17 cellular contexts compared by ENCODE assay signal in genomic region chr7:53642361-53642760, GRCh38.
"Had no signal": no experiment of that assay in that cellular context is flagged by ENCODE, and none has a peak within 500 bp of the region (broad histone marks: within the 10 kb centered on the region; RNA-seq: fewer than 3 reads in every experiment).

No MANE protein-coding gene starts in this region.

- H3K27me3 Mint-ChIP-seq: activated naive CD8-positive, alpha-beta T cell treated with anti-CD3 and anti-CD28 coated beads, Interleukin-2, amount 10 ng/mL, durations not matched to agents 7 days and 5 days; stimulated activated memory B cell treated with anti-CD40 and anti-IgM and Interleukin-4, amounts not matched to agents 10 μg/mL and 1 μg/mL and 100 μg/mL, for 72 hours had no signal

- H3K79me2 ChIP-seq: parathyroid adenoma had no signal

- ATAC-seq: heart right ventricle; left ventricle myocardium superior; stimulated activated memory B cell treated with anti-CD40 and anti-IgM and Interleukin-4, amounts not matched to agents 10 μg/mL and 1 μg/mL and 100 μg/mL, for 72 hours had no signal

- H3K4me3 ChIP-seq: dorsolateral prefrontal cortex, heart right ventricle, thyroid gland, uterus had no signal

- FAIRE-seq: frontal cortex, keratinocyte had no signal

- H2AFZ ChIP-seq: parathyroid adenoma had no signal

- H3K9me3 ChIP-seq: thyroid gland, uterus had no signal

- H3K36me3 Mint-ChIP-seq: mesothelial cell of epicardium; stimulated activated memory B cell treated with anti-CD40 and anti-IgM and Interleukin-4, amounts not matched to agents 10 μg/mL and 1 μg/mL and 100 μg/mL, for 72 hours had no signal

- H3K4me3 Mint-ChIP-seq: activated naive CD8-positive, alpha-beta T cell treated with anti-CD3 and anti-CD28 coated beads, Interleukin-2, amount 10 ng/mL, durations not matched to agents 7 days and 5 days; activated T-helper 1 cell treated with anti-CD3 and anti-CD28 coated beads, Interleukin-12 subunit alpha, Interleukin-12 subunit beta, Interleukin-2, Interleukin-4 antibody, amounts not matched to agents 30 ng/mL and 10 ng/mL and 1 ng/mL, durations not matched to agents 14 hours and 24 hours and 36 hours; endodermal cell; mesothelial cell of epicardium; neural crest cell; stimulated activated memory B cell treated with anti-CD40 and anti-IgM and Interleukin-4, amounts not matched to agents 10 μg/mL and 1 μg/mL and 100 μg/mL, for 72 hours had no signal

- H3K36me3 ChIP-seq: heart right ventricle, thyroid gland, uterus had no signal

- H3K27ac ChIP-seq: dorsolateral prefrontal cortex, heart right ventricle, parathyroid adenoma, thyroid gland, uterus had no signal

- H3K4me1 Mint-ChIP-seq: activated naive CD8-positive, alpha-beta T cell treated with anti-CD3 and anti-CD28 coated beads, Interleukin-2, amount 10 ng/mL, durations not matched to agents 7 days and 5 days; stimulated activated memory B cell treated with anti-CD40 and anti-IgM and Interleukin-4, amounts not matched to agents 10 μg/mL and 1 μg/mL and 100 μg/mL, for 72 hours had no signal

- H3K9me3 Mint-ChIP-seq: endodermal cell had no signal

- H3K27ac Mint-ChIP-seq: activated naive CD8-positive, alpha-beta T cell treated with anti-CD3 and anti-CD28 coated beads, Interleukin-2, amount 10 ng/mL, durations not matched to agents 7 days and 5 days; activated T-helper 1 cell treated with anti-CD3 and anti-CD28 coated beads, Interleukin-12 subunit alpha, Interleukin-12 subunit beta, Interleukin-2, Interleukin-4 antibody, amounts not matched to agents 30 ng/mL and 10 ng/mL and 1 ng/mL, durations not matched to agents 14 hours and 24 hours and 36 hours; endodermal cell; mesothelial cell of epicardium; stimulated activated memory B cell treated with anti-CD40 and anti-IgM and Interleukin-4, amounts not matched to agents 10 μg/mL and 1 μg/mL and 100 μg/mL, for 72 hours had no signal

- DNase-seq: activated CD4-positive, alpha-beta T cell treated with anti-CD3 and anti-CD28 coated beads, Interleukin-2, amount 50 U/mL, for 1 hour; activated naive CD8-positive, alpha-beta T cell treated with anti-CD3 and anti-CD28 coated beads, Interleukin-2, amount 10 ng/mL, durations not matched to agents 7 days and 5 days; dorsolateral prefrontal cortex; endodermal cell; heart right ventricle; left ventricle myocardium superior; retina; stimulated activated CD4-positive, alpha-beta T cell treated with anti-CD3 and anti-CD28 coated beads, Interleukin-2, amount 100 ng/mL, for 48 hours; thyroid gland; uterus had no signal

- H3K9ac ChIP-seq: parathyroid adenoma had no signal

- H3K27me3 ChIP-seq: dorsolateral prefrontal cortex, heart right ventricle, thyroid gland, uterus had no signal

- H3K4me1 ChIP-seq: heart right ventricle, parathyroid adenoma, thyroid gland, uterus had no signal
